Comparison of ENCODE assay signal across 27 cellular contexts in genomic region chr19:42189133-42189532, GRCh38.
"Had no signal": no experiment of that assay in that cellular context is flagged by ENCODE, and none has a peak within 500 bp of the region (broad histone marks: within the 10 kb centered on the region; RNA-seq: fewer than 3 reads in every experiment).

No MANE protein-coding gene starts in this region.

- H3K4me3 Mint-ChIP-seq: activated naive CD8-positive, alpha-beta T cell treated with anti-CD3 and anti-CD28 coated beads for 36 hours; activated T-cell treated with anti-CD3 and anti-CD28 coated beads, Interleukin-2, amount 50 U/mL, for 4 hours; central memory CD8-positive, alpha-beta T cell; naive thymus-derived CD8-positive, alpha-beta T cell; neural progenitor cell; T-cell; T-helper 2 cell treated with Interferon-gamma antibody and Interleukin-4, amounts not matched to agents 5 μg/mL and 100 μg/mL, for 36 hours; WTC11 had no signal

- H3K9me3 ChIP-seq: gastroesophageal sphincter, prostate gland, right atrium auricular region, thyroid gland, upper lobe of right lung had no signal

- H3K4me1 ChIP-seq: breast epithelium, esophagus muscularis mucosa, gastroesophageal sphincter, neural progenitor cell, prostate gland, right atrium auricular region, thyroid gland, upper lobe of right lung had no signal

- H3K4me3 ChIP-seq: breast epithelium, esophagus muscularis mucosa, gastroesophageal sphincter, heart left ventricle, lung, neural progenitor cell, ovary, prostate gland, right atrium auricular region, thyroid gland, upper lobe of right lung had no signal

- H3K9me3 Mint-ChIP-seq: activated T-cell treated with anti-CD3 and anti-CD28 coated beads, Interleukin-2, amount 50 U/mL, for 4 hours; central memory CD8-positive, alpha-beta T cell had no signal

- H3K36me3 ChIP-seq: breast epithelium, esophagus muscularis mucosa, gastroesophageal sphincter, heart left ventricle, neural progenitor cell, ovary, prostate gland, right atrium auricular region, thyroid gland, upper lobe of right lung had no signal

- H3K27ac Mint-ChIP-seq: activated naive CD8-positive, alpha-beta T cell treated with anti-CD3 and anti-CD28 coated beads for 36 hours; neural progenitor cell; T-helper 2 cell treated with Interferon-gamma antibody and Interleukin-4, amounts not matched to agents 5 μg/mL and 100 μg/mL, for 36 hours; WTC11 had no signal

- H3K27me3 Mint-ChIP-seq: activated naive CD8-positive, alpha-beta T cell treated with anti-CD3 and anti-CD28 coated beads for 36 hours; central memory CD8-positive, alpha-beta T cell; naive thymus-derived CD8-positive, alpha-beta T cell; T-cell had no signal

- ATAC-seq: activated T-cell treated with anti-CD3 and anti-CD28 coated beads, Interleukin-2, amount 50 U/mL, for 4 hours; gastroesophageal sphincter; heart left ventricle; left lobe of liver; naive thymus-derived CD8-positive, alpha-beta T cell; stimulated activated naive CD8-positive, alpha-beta T cell treated with anti-CD3 and anti-CD28 coated beads, Interleukin-15, Interleukin-2, amounts not matched to agents 100 U/mL and 50 U/mL, for 24 hours; T-cell; upper lobe of right lung; WTC11 had no signal

- DNase-seq: activated CD8-positive, alpha-beta memory T cell treated with anti-CD3 and anti-CD28 coated beads for 24 hours; activated CD8-positive, alpha-beta memory T cell treated with anti-CD3 and anti-CD28 coated beads, Interleukin-2, amount 50 U/mL, for 4 hours; activated naive CD4-positive, alpha-beta T cell treated with Interleukin-2 at 50 U/mL for 16 hours; activated naive CD8-positive, alpha-beta T cell treated with anti-CD3 and anti-CD28 coated beads for 36 hours; activated T-cell treated with anti-CD3 and anti-CD28 coated beads, Interleukin-2, amount 50 U/mL, for 4 hours; amniotic stem cell; effector memory CD4-positive, alpha-beta T cell; heart left ventricle; naive thymus-derived CD8-positive, alpha-beta T cell; ovary; stimulated activated CD4-positive, alpha-beta T cell treated with anti-CD3 and anti-CD28 coated beads, Interleukin-12 subunit alpha, Interleukin-12 subunit beta, amount 100 ng/mL, for 4 hours; stimulated activated CD4-positive, alpha-beta T cell treated with anti-CD3 and anti-CD28 coated beads, Interleukin-4, amount 100 ng/mL, for 4 hours; stimulated activated naive CD8-positive, alpha-beta T cell treated with anti-CD3 and anti-CD28 coated beads, Interleukin-15, Interleukin-2, amounts not matched to agents 100 U/mL and 50 U/mL, for 24 hours; T-cell; thyroid gland; upper lobe of right lung had no signal

- H3K27me3 ChIP-seq: breast epithelium, esophagus muscularis mucosa, gastroesophageal sphincter, heart left ventricle, ovary, right atrium auricular region, thyroid gland, upper lobe of right lung had no signal

- H3K27ac ChIP-seq: breast epithelium, esophagus muscularis mucosa, gastroesophageal sphincter, heart left ventricle, neural progenitor cell, ovary, prostate gland, right atrium auricular region, thyroid gland, upper lobe of right lung had no signal
